In the genomic region with DNA sequence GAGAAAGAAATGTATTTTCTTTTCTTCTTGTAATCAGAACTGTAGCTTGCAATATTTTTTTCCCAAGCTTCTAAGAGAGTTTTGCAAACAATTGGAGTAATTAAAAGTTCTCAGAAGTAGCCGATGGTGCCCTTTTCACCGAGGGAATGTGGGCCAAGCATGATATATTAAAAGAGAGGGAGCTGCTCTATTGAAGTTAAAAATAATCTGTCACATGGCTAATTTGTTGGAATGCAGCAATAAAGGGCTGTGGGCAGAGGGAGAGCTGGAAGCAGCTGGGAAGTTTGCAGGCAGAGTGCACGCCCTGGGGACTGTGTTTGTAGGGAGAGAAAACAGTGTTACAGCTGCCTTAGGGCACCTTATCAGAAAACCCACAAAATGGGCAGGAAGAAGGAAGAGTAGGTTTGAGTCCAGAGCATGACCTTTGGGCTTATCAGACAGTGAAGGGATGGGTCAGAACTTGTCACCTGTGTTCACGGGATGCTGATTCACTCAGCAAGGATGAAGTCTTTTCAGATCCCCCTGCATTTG, we compare ENCODE assay signal across 9 cellular contexts. TPM values are rescaled to one million over a fixed set of nuclear protein-coding genes. Genes with fewer than 3 reads are reported as not detected.
A peak's percentile ranks its signal among the peaks of the same experiment; 100 is the strongest.
DNase-seq lines count a peak whose midpoint lies in the region; ATAC-seq, FAIRE-seq and TF ChIP-seq lines count a peak whose summit lies in the region.
"Had no signal": no experiment of that assay in that cellular context is flagged by ENCODE, and none has a peak within 500 bp of the region (broad histone marks: within the 10 kb centered on the region; RNA-seq: fewer than 3 reads in every experiment).

No MANE protein-coding gene starts in this region.

- peaks cover 61% of the 10 kb centered on the region for H3K4me1 ChIP-seq in HepG2 (ENCODE audit: insufficient read depth, low read length)

- TF ChIP-seq CTCF in HepG2 (CRISPR knock-in tag; IDR thresholded peaks at IDR 0.05): no peak

- TF ChIP-seq EP300 in Ishikawa (IDR thresholded peaks at IDR 0.05; ENCODE audit: borderline replicate concordance) (no peak), HepG2 (IDR thresholded peaks at IDR 0.05; ENCODE audit: low read depth in 2 of 2, low read length in 2 of 2) (peak in 1 of 2 experiments; percentile 93; a peak in 2 of 4 replicates), HepG2 (CRISPR knock-in tag; IDR thresholded peaks at IDR 0.05; ENCODE audit: borderline replicate concordance) (peak; percentile 83)

- H3K9ac ChIP-seq in HepG2 (ENCODE audit: insufficient read depth, low read depth, low read length): peak overlapping the region; percentile 59

- H3K36me3 ChIP-seq in HepG2 (replicated peaks in 1 of 2; ENCODE audit: control insufficient read depth in 1 of 2, insufficient read depth in 2 of 2, low read length in 2 of 2): no peaks in the 10 kb centered on the region

- no peaks in the 10 kb centered on the region for H3K79me2 ChIP-seq in HepG2 (ENCODE audit: insufficient read depth, low read length)

- intact Hi-C loops in HepG2 (cut with micrococcal nuclease; ENCODE audit: unreplicated experiment): no loop called here

- H3K27ac ChIP-seq in cingulate gyrus (ENCODE audit: low read depth, low read length): peak overlapping the region; percentile 39
- H3K27ac ChIP-seq in HepG2 (ENCODE audit: extremely low read length, insufficient read depth, low read length): peak overlapping the region; percentile 73
- peak overlapping the region; percentile 28 for H3K27ac ChIP-seq in temporal lobe (ENCODE audit: low read depth, low read length)

- WGBS in HepG2 (ENCODE audit: low lambda C conversion rate): 0% methylated on average over 4 of the region's 4 CpGs

- BruUV-seq in HepG2 (replicated peaks; lab: Mats Ljungman, UMichigan): no TSS peak

- peak overlapping the region; percentile 67 for H3K4me2 ChIP-seq in HepG2 (ENCODE audit: low read depth, low read length)

- 0 out of 4 replicates have a peak, but pooled peaks of 1 of the 2 experiments have one; percentile 37 for TF ChIP-seq POLR2A in HepG2 (IDR thresholded peaks at IDR 0.05; ENCODE audit: insufficient read depth in 1 of 2, low read depth in 2 of 2, low read length in 2 of 2)

- TF ChIP-seq RAD21 in Ishikawa (IDR thresholded peaks at IDR 0.05; ENCODE audit: low read depth) (no peak), HepG2 (CRISPR knock-in tag; IDR thresholded peaks at IDR 0.05) (no peak)

- FAIRE-seq in HepG2 (lab: Jason Lieb, UNC): peak; percentile 97

- CTCF ChIA-PET in HepG2 (lab: Yijun Ruan, JAX; ENCODE audit: low intra/inter-chr PET ratio, low total read pairs): no interaction called here

- no peaks in the 10 kb centered on the region for H3K27me3 ChIP-seq in HepG2 (ENCODE audit: control insufficient read depth in 1 of 2, insufficient read depth in 2 of 2, low read length in 2 of 2)

- ATAC-seq in HepG2 (peak; percentile 92), HG02981 (IDR thresholded peaks at IDR 0.05; ENCODE audit: unreplicated experiment) (no peak), GM21423 (IDR thresholded peaks at IDR 0.05; ENCODE audit: unreplicated experiment) (no peak)

- H3K4me3 ChIP-seq in HepG2 (replicated peaks in 1 of 3; ENCODE audit: insufficient read depth in 1 of 3, low read depth in 2 of 3, low read length in 3 of 3): peak overlapping the region in 2 of 3 experiments; percentile 15 to 38; a peak in 3 of 6 replicates

- DNase-seq in HepG2 (ENCODE audit: low spot score): peak; percentile 94
- no peak for DNase-seq in NCI-H2196 treated with DMSO at 0.1 percent for 48 hours (lab: John Stamatoyannopoulos, UW; ENCODE audit: unreplicated experiment)
- no peak for DNase-seq in SKM-1 treated with dmso at 0.1 percent for 144 hours (lab: John Stamatoyannopoulos, UW; ENCODE audit: unreplicated experiment)
- DNase-seq: activated CD4-positive, CD25-positive, alpha-beta regulatory T cell had no signal

- peak overlapping the region; percentile 43 for H2AFZ ChIP-seq in HepG2 (ENCODE audit: low read length)

- no peaks in the 10 kb centered on the region for H4K20me1 ChIP-seq in HepG2 (ENCODE audit: insufficient read depth, low read length)

- H3K9me3 ChIP-seq in HepG2 (ENCODE audit: low read length): no peaks in the 10 kb centered on the region

- in situ Hi-C loops in HepG2 (cut with HindIII; ENCODE audit: extremely low pct_ligation_motif_present, low pct_unique_long_range_greater_than_20kb): no loop called here

- POLR2A ChIA-PET in HepG2 (lab: Yijun Ruan, JAX): interaction anchor here (0.7 to 2.4 kb wide), 12 partner anchors 9 to 320 kb away, joined by 3 to 12 read pairs (median 4); no protein-coding TSS in a partner anchor

RNA-seq across cellular contexts. Expression of a gene that starts 18.5 kb away (rescaled TPM):
- total RNA-seq in HepG2 (2016; rRNA removed; fragmentation: Illumina TruSeq; extraction: Trizol): 9.7 and 18.2 TPM in 2 replicates
- total RNA-seq in HepG2 (2016; cell fraction: cytosol; rRNA removed; fragmentation: Illumina TruSeq; extraction: Trizol; ENCODE audit: low read depth): 17.4 and 18.9 TPM in 2 replicates
- 12.3 and 15.9 TPM in 2 replicates for total RNA-seq in HepG2 (2016; cell fraction: insoluble cytoplasmic fraction; rRNA removed; fragmentation: Illumina TruSeq; extraction: Trizol)
- 10.9 and 11.1 TPM in 2 replicates for total RNA-seq in HepG2 (2016; cell fraction: membrane; rRNA removed; fragmentation: Illumina TruSeq; extraction: Trizol)
- 10.9 and 11.7 TPM in 2 replicates for total RNA-seq in HepG2 (2016; cell fraction: nucleus; rRNA removed; fragmentation: Illumina TruSeq; extraction: Trizol)
- polyA plus RNA-seq in HepG2 (2011; rRNA removed): 16.6 and 20.2 TPM in 2 replicates
- 9.0 and 11.1 TPM in 2 replicates for polyA plus RNA-seq in HepG2 (2011; cell fraction: cytosol; rRNA removed)
- polyA plus RNA-seq in HepG2 (2011; cell fraction: nucleus; rRNA removed): 10.9 and 12.7 TPM in 2 replicates
- 21.6 and 23.0 TPM in 2 replicates for polyA plus RNA-seq in HepG2 (2012)
- 6.2 and 7.8 TPM in 2 replicates for polyA plus RNA-seq in HepG2 (2016; cell fraction: cytosol; fragmentation: Illumina TruSeq; extraction: Trizol; ENCODE audit: low read depth)
- polyA plus RNA-seq in HepG2 (2016; cell fraction: insoluble cytoplasmic fraction; fragmentation: Illumina TruSeq; extraction: Trizol; ENCODE audit: low read depth): 38.1 and 39.2 TPM in 2 replicates
- 11.5 and 14.4 TPM in 2 replicates for polyA plus RNA-seq in HepG2 (2016; cell fraction: membrane; fragmentation: Illumina TruSeq; extraction: Trizol; ENCODE audit: low read depth)
- 37.2 and 38.8 TPM in 2 replicates for polyA plus RNA-seq in HepG2 (2016; cell fraction: nucleus; fragmentation: Illumina TruSeq; extraction: Trizol; ENCODE audit: insufficient read depth, low read depth)
- 24.0 and 33.0 TPM in 2 replicates for polyA minus RNA-seq in HepG2 (2011; rRNA and poly(A)+ RNA removed; ENCODE audit: low replicate concordance)
- polyA minus RNA-seq in HepG2 (2011; cell fraction: cytosol; rRNA and poly(A)+ RNA removed): 25.9 and 27.6 TPM in 2 replicates
- 28.1 and 31.1 TPM in 2 replicates for polyA minus RNA-seq in HepG2 (2011; cell fraction: nucleus; rRNA and poly(A)+ RNA removed)
- 37.4 TPM for total RNA-seq in temporal lobe

RNA-seq across cellular contexts. Expression of a gene that starts 20.1 kb away (rescaled TPM):
- total RNA-seq in HepG2 (2016; rRNA removed; fragmentation: Illumina TruSeq; extraction: Trizol) (432 and 638 TPM in 2 replicates), temporal lobe (31.0 TPM)
- 65.6 and 75.3 TPM in 2 replicates for total RNA-seq in HepG2 (2016; cell fraction: cytosol; rRNA removed; fragmentation: Illumina TruSeq; extraction: Trizol; ENCODE audit: low read depth)
- 436 and 657 TPM in 2 replicates for total RNA-seq in HepG2 (2016; cell fraction: insoluble cytoplasmic fraction; rRNA removed; fragmentation: Illumina TruSeq; extraction: Trizol)
- 216 TPM in 2 replicates for total RNA-seq in HepG2 (2016; cell fraction: membrane; rRNA removed; fragmentation: Illumina TruSeq; extraction: Trizol)
- 130 and 153 TPM in 2 replicates for total RNA-seq in HepG2 (2016; cell fraction: nucleus; rRNA removed; fragmentation: Illumina TruSeq; extraction: Trizol)
- 207 and 234 TPM in 2 replicates for polyA plus RNA-seq in HepG2 (2011; rRNA removed)
- 139 and 166 TPM in 2 replicates for polyA plus RNA-seq in HepG2 (2011; cell fraction: cytosol; rRNA removed)
- 47.1 and 59.8 TPM in 2 replicates for polyA plus RNA-seq in HepG2 (2011; cell fraction: nucleus; rRNA removed)
- 126 and 167 TPM in 2 replicates for polyA plus RNA-seq in HepG2 (2012)
- polyA plus RNA-seq in HepG2 (2016; cell fraction: cytosol; fragmentation: Illumina TruSeq; extraction: Trizol; ENCODE audit: low read depth): 67.1 and 71.7 TPM in 2 replicates
- 674 and 738 TPM in 2 replicates for polyA plus RNA-seq in HepG2 (2016; cell fraction: insoluble cytoplasmic fraction; fragmentation: Illumina TruSeq; extraction: Trizol; ENCODE audit: low read depth)
- polyA plus RNA-seq in HepG2 (2016; cell fraction: membrane; fragmentation: Illumina TruSeq; extraction: Trizol; ENCODE audit: low read depth): 166 and 175 TPM in 2 replicates
- 241 and 258 TPM in 2 replicates for polyA plus RNA-seq in HepG2 (2016; cell fraction: nucleus; fragmentation: Illumina TruSeq; extraction: Trizol; ENCODE audit: insufficient read depth, low read depth)
- polyA minus RNA-seq in HepG2 (2011; rRNA and poly(A)+ RNA removed; ENCODE audit: low replicate concordance): 211 and 254 TPM in 2 replicates
- polyA minus RNA-seq in HepG2 (2011; cell fraction: cytosol; rRNA and poly(A)+ RNA removed): 91.9 and 119 TPM in 2 replicates
- 108 and 125 TPM in 2 replicates for polyA minus RNA-seq in HepG2 (2011; cell fraction: nucleus; rRNA and poly(A)+ RNA removed)

RNA-seq across cellular contexts. Expression of a gene that starts 52.8 kb away (rescaled TPM):
- total RNA-seq in HepG2 (2016; rRNA removed; fragmentation: Illumina TruSeq; extraction: Trizol): 6.4 and 14.4 TPM in 2 replicates
- 2.9 and 4.8 TPM in 2 replicates for total RNA-seq in HepG2 (2016; cell fraction: cytosol; rRNA removed; fragmentation: Illumina TruSeq; extraction: Trizol; ENCODE audit: low read depth)
- total RNA-seq in HepG2 (2016; cell fraction: insoluble cytoplasmic fraction; rRNA removed; fragmentation: Illumina TruSeq; extraction: Trizol): 9.7 and 13.1 TPM in 2 replicates
- total RNA-seq in HepG2 (2016; cell fraction: membrane; rRNA removed; fragmentation: Illumina TruSeq; extraction: Trizol): 4.0 and 4.4 TPM in 2 replicates
- total RNA-seq in HepG2 (2016; cell fraction: nucleus; rRNA removed; fragmentation: Illumina TruSeq; extraction: Trizol): 9.6 and 11.2 TPM in 2 replicates
- 9.8 and 10.5 TPM in 2 replicates for polyA plus RNA-seq in HepG2 (2011; rRNA removed)
- 8.0 and 12.8 TPM in 2 replicates for polyA plus RNA-seq in HepG2 (2011; cell fraction: cytosol; rRNA removed)
- polyA plus RNA-seq in HepG2 (2011; cell fraction: nucleus; rRNA removed): 3.0 and 4.5 TPM in 2 replicates
- 6.0 and 10.3 TPM in 2 replicates for polyA plus RNA-seq in HepG2 (2012)
- 3.8 and 4.3 TPM in 2 replicates for polyA plus RNA-seq in HepG2 (2016; cell fraction: cytosol; fragmentation: Illumina TruSeq; extraction: Trizol; ENCODE audit: low read depth)
- polyA plus RNA-seq in HepG2 (2016; cell fraction: insoluble cytoplasmic fraction; fragmentation: Illumina TruSeq; extraction: Trizol; ENCODE audit: low read depth): 7.5 and 10.5 TPM in 2 replicates
- 3.5 and 4.2 TPM in 2 replicates for polyA plus RNA-seq in HepG2 (2016; cell fraction: membrane; fragmentation: Illumina TruSeq; extraction: Trizol; ENCODE audit: low read depth)
- 17.8 and 20.3 TPM in 2 replicates for polyA plus RNA-seq in HepG2 (2016; cell fraction: nucleus; fragmentation: Illumina TruSeq; extraction: Trizol; ENCODE audit: insufficient read depth, low read depth)
- 1.3 and 10.3 TPM in 2 replicates for polyA minus RNA-seq in HepG2 (2011; rRNA and poly(A)+ RNA removed; ENCODE audit: low replicate concordance)
- polyA minus RNA-seq in HepG2 (2011; cell fraction: cytosol; rRNA and poly(A)+ RNA removed): 1.6 and 2.7 TPM in 2 replicates
- polyA minus RNA-seq in HepG2 (2011; cell fraction: nucleus; rRNA and poly(A)+ RNA removed): 6.2 and 6.7 TPM in 2 replicates
- total RNA-seq in temporal lobe: not detected
